1 cellular context compared by ENCODE assay signal in genomic region chr1:32521165-32521564, GRCh38.
TF ChIP-seq lines count a peak whose summit lies in the region.

No MANE protein-coding gene starts in this region.

TF ChIP-seq in HCT116, 20 proteins besides CTCF, POLR2A, EP300 and RAD21:
- TF ChIP-seq SIN3A (IDR thresholded peaks at IDR 0.05; ENCODE audit: low read depth) (no peak), FOSL1 (IDR thresholded peaks at IDR 0.05; ENCODE audit: low read depth) (no peak), JUND (IDR thresholded peaks at IDR 0.05) (no peak), ELF1 (IDR thresholded peaks at IDR 0.05; ENCODE audit: borderline replicate concordance, low read depth) (no peak), EZH2 (IDR thresholded peaks at IDR 0.05) (no peak), CBX3 (IDR thresholded peaks at IDR 0.05; ENCODE audit: low read depth) (no peak), ATF3 (IDR thresholded peaks at IDR 0.05) (no peak), SRF (IDR thresholded peaks at IDR 0.05; ENCODE audit: low read depth) (no peak), CEBPB (IDR thresholded peaks at IDR 0.05; ENCODE audit: low read depth) (no peak), SP1 (IDR thresholded peaks at IDR 0.05; ENCODE audit: low read depth) (no peak), YY1 (IDR thresholded peaks at IDR 0.05; ENCODE audit: extremely low read depth, insufficient replicate concordance, low read depth, low read length) (no peak), EGR1 (IDR thresholded peaks at IDR 0.05; ENCODE audit: low read depth) (no peak), REST (IDR thresholded peaks at IDR 0.05; ENCODE audit: low read depth) (no peak)
